Comparison of ENCODE assay signal across 32 cellular contexts in genomic region chr5:73359395-73359794, GRCh38.
"Had no signal": no experiment of that assay in that cellular context is flagged by ENCODE, and none has a peak within 500 bp of the region (broad histone marks: within the 10 kb centered on the region; RNA-seq: fewer than 3 reads in every experiment).

No MANE protein-coding gene starts in this region.

- H3K27ac Mint-ChIP-seq: activated B cell treated with CpG ODN at 0.5 μM for 24 hours; activated CD8-positive, alpha-beta T cell treated with anti-CD3 and anti-CD28 coated beads for 36 hours; activated naive CD8-positive, alpha-beta T cell; activated T-helper 17 cell treated with anti-CD3 and anti-CD28 coated beads, Interleukin-2, amount 50 U/mL, for 72 hours; effector memory CD8-positive, alpha-beta T cell; T-helper 17 cell; T-helper 2 cell treated with Interferon-gamma antibody and Interleukin-4, amounts not matched to agents 5 μg/mL and 100 μg/mL, for 36 hours had no signal

- H3K4me1 Mint-ChIP-seq: activated B cell treated with CpG ODN at 0.5 μM for 24 hours; activated T-helper 17 cell treated with anti-CD3 and anti-CD28 coated beads, Interleukin-2, amount 50 U/mL, for 72 hours; T-helper 17 cell had no signal

- H3K4me1 ChIP-seq: adrenal gland, body of pancreas, foreskin keratinocyte, gastrocnemius medialis, heart left ventricle had no signal

- H3K27me3 ChIP-seq: body of pancreas, foreskin keratinocyte had no signal

- H3K36me3 Mint-ChIP-seq: activated naive CD8-positive, alpha-beta T cell had no signal

- H3K4me3 Mint-ChIP-seq: activated B cell treated with CpG ODN at 0.5 μM for 24 hours; activated CD8-positive, alpha-beta T cell treated with anti-CD3 and anti-CD28 coated beads for 36 hours; activated naive CD8-positive, alpha-beta T cell; activated T-cell treated with anti-CD3 and anti-CD28 coated beads, Interleukin-2, amount 50 U/mL, for 4 hours; activated T-helper 17 cell treated with anti-CD3 and anti-CD28 coated beads, Interleukin-2, amount 50 U/mL, for 72 hours; effector memory CD8-positive, alpha-beta T cell; T-helper 17 cell; T-helper 2 cell treated with Interferon-gamma antibody and Interleukin-4, amounts not matched to agents 5 μg/mL and 100 μg/mL, for 36 hours had no signal

- H3K9me3 Mint-ChIP-seq: activated B cell treated with CpG ODN at 0.5 μM for 24 hours; activated CD8-positive, alpha-beta T cell treated with anti-CD3 and anti-CD28 coated beads for 36 hours; activated T-cell treated with anti-CD3 and anti-CD28 coated beads, Interleukin-2, amount 50 U/mL, for 4 hours; activated T-helper 17 cell treated with anti-CD3 and anti-CD28 coated beads, Interleukin-2, amount 50 U/mL, for 72 hours; effector memory CD8-positive, alpha-beta T cell; T-helper 2 cell treated with Interferon-gamma antibody and Interleukin-4, amounts not matched to agents 5 μg/mL and 100 μg/mL, for 36 hours had no signal

- H3K9me3 ChIP-seq: adrenal gland, body of pancreas, gastrocnemius medialis had no signal

- H3K4me3 ChIP-seq: adrenal gland, body of pancreas, gastrocnemius medialis, heart left ventricle had no signal

- ATAC-seq: activated CD4-positive, CD25-positive, alpha-beta regulatory T cell treated with anti-CD3 and anti-CD28 coated beads, Interleukin-2, amount 50 U/mL, for 24 hours; activated CD8-positive, alpha-beta T cell treated with anti-CD3 and anti-CD28 coated beads for 36 hours; activated T-cell treated with anti-CD3 and anti-CD28 coated beads, Interleukin-2, amount 50 U/mL, for 4 hours; activated T-helper 17 cell treated with anti-CD3 and anti-CD28 coated beads, Interleukin-2, amount 50 U/mL, for 72 hours; body of pancreas; esophagus mucosa; foreskin keratinocyte; gastrocnemius medialis; heart left ventricle; T-helper 17 cell had no signal

- H3K36me3 ChIP-seq: adrenal gland, gastrocnemius medialis, heart left ventricle had no signal

- H3K27ac ChIP-seq: adrenal gland, body of pancreas, foreskin keratinocyte, gastrocnemius medialis, heart left ventricle had no signal

- DNase-seq: activated B cell treated with CpG ODN at 0.5 μM for 24 hours; activated CD4-positive, alpha-beta T cell treated with anti-CD3 and anti-CD28 coated beads for 48 hours; activated CD4-positive, alpha-beta T cell treated with anti-CD3 and anti-CD28 coated beads, Interleukin-2, amount 50 U/mL, for 1 hour; activated CD4-positive, alpha-beta T cell treated with anti-CD3 and anti-CD28 coated beads, Interleukin-2, amount 50 U/mL, for 48 hours; activated CD8-positive, alpha-beta memory T cell treated with anti-CD3 and anti-CD28 coated beads for 24 hours; activated CD8-positive, alpha-beta T cell treated with anti-CD3 and anti-CD28 coated beads for 36 hours; activated effector memory CD4-positive, alpha-beta T cell treated with Interleukin-2 at 50 U/mL for 16 hours; activated gamma-delta T cell treated with Interleukin-2 at 50 U/mL for 16 hours; activated naive CD4-positive, alpha-beta T cell treated with anti-CD3 and anti-CD28 coated beads, Interleukin-2, amount 50 U/mL, for 16 hours; activated naive CD4-positive, alpha-beta T cell treated with Interleukin-2 at 50 U/mL for 16 hours; activated T-cell treated with anti-CD3 and anti-CD28 coated beads, Interleukin-2, amount 50 U/mL, for 4 hours; adrenal gland; amygdala; aorta; body of pancreas; caudate nucleus; cortex of kidney; dermis blood vessel endothelial cell; effector CD4-positive, alpha-beta T cell; effector memory CD8-positive, alpha-beta T cell; foreskin keratinocyte; gastrocnemius medialis; glutamatergic neuron; heart left ventricle; T-helper 1 cell; T-helper 17 cell; T1000 had no signal
